1 cellular context compared by ENCODE assay signal in the genomic region with DNA sequence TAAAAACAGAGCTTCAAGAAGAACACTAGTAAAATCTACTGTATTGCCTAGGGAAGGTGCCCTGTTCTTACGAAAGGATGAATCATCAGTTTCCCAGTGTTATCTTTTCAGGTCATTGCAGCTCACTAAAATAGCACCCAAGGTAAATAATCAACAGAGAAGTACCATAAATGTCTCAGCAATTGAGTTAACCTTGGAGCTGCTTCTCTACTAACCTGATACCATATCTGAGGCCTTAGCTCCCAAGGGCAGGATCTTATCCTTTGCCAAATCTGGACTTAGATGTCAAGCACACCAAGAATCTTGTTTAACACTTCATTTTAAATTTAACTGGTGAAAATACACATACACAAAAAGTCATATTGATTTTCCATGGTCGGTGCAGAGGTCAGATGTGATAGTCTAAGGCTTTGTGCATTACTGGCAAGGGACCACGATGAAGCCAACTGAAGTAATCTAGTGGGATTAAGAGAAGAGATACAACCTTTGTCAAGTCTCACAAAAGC.
A peak's percentile ranks its signal among the peaks of the same experiment; 100 is the strongest.
TF ChIP-seq lines count a peak whose summit lies in the region.

No MANE protein-coding gene starts in this region.

TF ChIP-seq in HepG2, 621 proteins besides CTCF, POLR2A, EP300 and RAD21 (continued from another document and continues in another):
- TF ChIP-seq AHDC1 (CRISPR knock-in tag; IDR thresholded peaks at IDR 0.05; ENCODE audit: borderline replicate concordance) (peak; percentile 85; the same call in 1 of the 2 replicates), ZNF546 (CRISPR knock-in tag; conservative IDR thresholded peaks at IDR 0.05) (no peak), GFI1 (CRISPR knock-in tag; IDR thresholded peaks at IDR 0.05; ENCODE audit: borderline replicate concordance) (0 out of 2 replicates have a peak, but pooled peaks have one; percentile 39), JUND (CRISPR knock-in tag; IDR thresholded peaks at IDR 0.05) (peak; percentile 61; the same call in 1 of the 2 replicates), ARNT (IDR thresholded peaks at IDR 0.05) (no peak), ATAD3A (CRISPR knock-in tag; IDR thresholded peaks at IDR 0.05) (no peak), ZNF83 (CRISPR knock-in tag; IDR thresholded peaks at IDR 0.05; ENCODE audit: borderline replicate concordance) (no peak), MIXL1 (CRISPR knock-in tag; IDR thresholded peaks at IDR 0.05) (peak; percentile 54; the same call in 1 of the 2 replicates), NFIB (CRISPR knock-in tag; IDR thresholded peaks at IDR 0.05; ENCODE audit: borderline replicate concordance) (no peak), ATF3 (CRISPR knock-in tag; IDR thresholded peaks at IDR 0.05) (peak; percentile 86), ZNF563 (CRISPR knock-in tag; IDR thresholded peaks at IDR 0.05) (no peak), NFRKB (IDR thresholded peaks at IDR 0.05) (no peak), ZNF121 (CRISPR knock-in tag; IDR thresholded peaks at IDR 0.05) (0 out of 2 replicates have a peak, but pooled peaks have one; percentile 12), ZFY (CRISPR knock-in tag; IDR thresholded peaks at IDR 0.05) (0 out of 2 replicates have a peak, but pooled peaks have one; percentile 15), SRSF9 (IDR thresholded peaks at IDR 0.05; ENCODE audit: borderline replicate concordance, insufficient read depth, low read depth, low read length, poor library complexity, severe bottlenecking) (no peak), ISL2 (CRISPR knock-in tag; IDR thresholded peaks at IDR 0.05) (peak; percentile 80), ETV5 (CRISPR knock-in tag; IDR thresholded peaks at IDR 0.05; ENCODE audit: borderline replicate concordance) (no peak), HNF4A (CRISPR knock-in tag; IDR thresholded peaks at IDR 0.05) (peak; percentile 65; the same call in 1 of the 2 replicates), ZNF790 (CRISPR knock-in tag; IDR thresholded peaks at IDR 0.05; ENCODE audit: borderline replicate concordance) (no peak), ZNF503 (CRISPR knock-in tag; IDR thresholded peaks at IDR 0.05) (no peak; the same call in 1 of the 2 replicates), ZBTB37 (CRISPR knock-in tag; IDR thresholded peaks at IDR 0.05) (no peak), ZBTB3 (CRISPR knock-in tag; IDR thresholded peaks at IDR 0.05; ENCODE audit: borderline replicate concordance, low read depth) (no peak), HMG20A (CRISPR knock-in tag; IDR thresholded peaks at IDR 0.05; ENCODE audit: borderline replicate concordance) (peak; percentile 83; the same call in 1 of the 2 replicates), MAFG (CRISPR knock-in tag; IDR thresholded peaks at IDR 0.05) (peak; percentile 92), ZNF580 (CRISPR knock-in tag; IDR thresholded peaks at IDR 0.05; ENCODE audit: borderline replicate concordance, low read depth) (0 out of 2 replicates have a peak, but pooled peaks have one; percentile 29), FOXO1 (CRISPR knock-in tag; IDR thresholded peaks at IDR 0.05) (peak; percentile 33; the same call in 1 of the 2 replicates)
- TF ChIP-seq, protein P1, sequence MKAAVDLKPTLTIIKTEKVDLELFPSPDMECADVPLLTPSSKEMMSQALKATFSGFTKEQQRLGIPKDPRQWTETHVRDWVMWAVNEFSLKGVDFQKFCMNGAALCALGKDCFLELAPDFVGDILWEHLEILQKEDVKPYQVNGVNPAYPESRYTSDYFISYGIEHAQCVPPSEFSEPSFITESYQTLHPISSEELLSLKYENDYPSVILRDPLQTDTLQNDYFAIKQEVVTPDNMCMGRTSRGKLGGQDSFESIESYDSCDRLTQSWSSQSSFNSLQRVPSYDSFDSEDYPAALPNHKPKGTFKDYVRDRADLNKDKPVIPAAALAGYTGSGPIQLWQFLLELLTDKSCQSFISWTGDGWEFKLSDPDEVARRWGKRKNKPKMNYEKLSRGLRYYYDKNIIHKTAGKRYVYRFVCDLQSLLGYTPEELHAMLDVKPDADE (CRISPR knock-in tag; IDR thresholded peaks at IDR 0.05), result no peak
- TF ChIP-seq, protein P2, sequence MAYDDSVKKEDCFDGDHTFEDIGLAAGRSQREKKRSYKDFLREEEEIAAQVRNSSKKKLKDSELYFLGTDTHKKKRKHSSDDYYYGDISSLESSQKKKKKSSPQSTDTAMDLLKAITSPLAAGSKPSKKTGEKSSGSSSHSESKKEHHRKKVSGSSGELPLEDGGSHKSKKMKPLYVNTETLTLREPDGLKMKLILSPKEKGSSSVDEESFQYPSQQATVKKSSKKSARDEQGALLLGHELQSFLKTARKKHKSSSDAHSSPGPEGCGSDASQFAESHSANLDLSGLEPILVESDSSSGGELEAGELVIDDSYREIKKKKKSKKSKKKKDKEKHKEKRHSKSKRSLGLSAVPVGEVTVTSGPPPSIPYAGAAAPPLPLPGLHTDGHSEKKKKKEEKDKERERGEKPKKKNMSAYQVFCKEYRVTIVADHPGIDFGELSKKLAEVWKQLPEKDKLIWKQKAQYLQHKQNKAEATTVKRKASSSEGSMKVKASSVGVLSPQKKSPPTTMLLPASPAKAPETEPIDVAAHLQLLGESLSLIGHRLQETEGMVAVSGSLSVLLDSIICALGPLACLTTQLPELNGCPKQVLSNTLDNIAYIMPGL (CRISPR knock-in tag; IDR thresholded peaks at IDR 0.05; ENCODE audit: borderline replicate concordance in 1 of 2, low read depth in 1 of 2), result no peak
- TF ChIP-seq, protein P3, sequence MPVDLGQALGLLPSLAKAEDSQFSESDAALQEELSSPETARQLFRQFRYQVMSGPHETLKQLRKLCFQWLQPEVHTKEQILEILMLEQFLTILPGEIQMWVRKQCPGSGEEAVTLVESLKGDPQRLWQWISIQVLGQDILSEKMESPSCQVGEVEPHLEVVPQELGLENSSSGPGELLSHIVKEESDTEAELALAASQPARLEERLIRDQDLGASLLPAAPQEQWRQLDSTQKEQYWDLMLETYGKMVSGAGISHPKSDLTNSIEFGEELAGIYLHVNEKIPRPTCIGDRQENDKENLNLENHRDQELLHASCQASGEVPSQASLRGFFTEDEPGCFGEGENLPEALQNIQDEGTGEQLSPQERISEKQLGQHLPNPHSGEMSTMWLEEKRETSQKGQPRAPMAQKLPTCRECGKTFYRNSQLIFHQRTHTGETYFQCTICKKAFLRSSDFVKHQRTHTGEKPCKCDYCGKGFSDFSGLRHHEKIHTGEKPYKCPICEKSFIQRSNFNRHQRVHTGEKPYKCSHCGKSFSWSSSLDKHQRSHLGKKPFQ (CRISPR knock-in tag; IDR thresholded peaks at IDR 0.05; ENCODE audit: insufficient replicate concordance), result no peak
- TF ChIP-seq, protein P4, sequence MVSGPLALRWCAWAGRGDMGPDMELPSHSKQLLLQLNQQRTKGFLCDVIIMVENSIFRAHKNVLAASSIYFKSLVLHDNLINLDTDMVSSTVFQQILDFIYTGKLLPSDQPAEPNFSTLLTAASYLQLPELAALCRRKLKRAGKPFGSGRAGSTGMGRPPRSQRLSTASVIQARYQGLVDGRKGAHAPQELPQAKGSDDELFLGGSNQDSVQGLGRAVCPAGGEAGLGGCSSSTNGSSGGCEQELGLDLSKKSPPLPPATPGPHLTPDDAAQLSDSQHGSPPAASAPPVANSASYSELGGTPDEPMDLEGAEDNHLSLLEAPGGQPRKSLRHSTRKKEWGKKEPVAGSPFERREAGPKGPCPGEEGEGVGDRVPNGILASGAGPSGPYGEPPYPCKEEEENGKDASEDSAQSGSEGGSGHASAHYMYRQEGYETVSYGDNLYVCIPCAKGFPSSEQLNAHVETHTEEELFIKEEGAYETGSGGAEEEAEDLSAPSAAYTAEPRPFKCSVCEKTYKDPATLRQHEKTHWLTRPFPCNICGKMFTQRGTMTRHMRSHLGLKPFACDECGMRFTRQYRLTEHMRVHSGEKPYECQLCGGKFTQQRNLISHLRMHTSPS (CRISPR knock-in tag; IDR thresholded peaks at IDR 0.05; ENCODE audit: low read depth), result no peak
- TF ChIP-seq, protein P5, sequence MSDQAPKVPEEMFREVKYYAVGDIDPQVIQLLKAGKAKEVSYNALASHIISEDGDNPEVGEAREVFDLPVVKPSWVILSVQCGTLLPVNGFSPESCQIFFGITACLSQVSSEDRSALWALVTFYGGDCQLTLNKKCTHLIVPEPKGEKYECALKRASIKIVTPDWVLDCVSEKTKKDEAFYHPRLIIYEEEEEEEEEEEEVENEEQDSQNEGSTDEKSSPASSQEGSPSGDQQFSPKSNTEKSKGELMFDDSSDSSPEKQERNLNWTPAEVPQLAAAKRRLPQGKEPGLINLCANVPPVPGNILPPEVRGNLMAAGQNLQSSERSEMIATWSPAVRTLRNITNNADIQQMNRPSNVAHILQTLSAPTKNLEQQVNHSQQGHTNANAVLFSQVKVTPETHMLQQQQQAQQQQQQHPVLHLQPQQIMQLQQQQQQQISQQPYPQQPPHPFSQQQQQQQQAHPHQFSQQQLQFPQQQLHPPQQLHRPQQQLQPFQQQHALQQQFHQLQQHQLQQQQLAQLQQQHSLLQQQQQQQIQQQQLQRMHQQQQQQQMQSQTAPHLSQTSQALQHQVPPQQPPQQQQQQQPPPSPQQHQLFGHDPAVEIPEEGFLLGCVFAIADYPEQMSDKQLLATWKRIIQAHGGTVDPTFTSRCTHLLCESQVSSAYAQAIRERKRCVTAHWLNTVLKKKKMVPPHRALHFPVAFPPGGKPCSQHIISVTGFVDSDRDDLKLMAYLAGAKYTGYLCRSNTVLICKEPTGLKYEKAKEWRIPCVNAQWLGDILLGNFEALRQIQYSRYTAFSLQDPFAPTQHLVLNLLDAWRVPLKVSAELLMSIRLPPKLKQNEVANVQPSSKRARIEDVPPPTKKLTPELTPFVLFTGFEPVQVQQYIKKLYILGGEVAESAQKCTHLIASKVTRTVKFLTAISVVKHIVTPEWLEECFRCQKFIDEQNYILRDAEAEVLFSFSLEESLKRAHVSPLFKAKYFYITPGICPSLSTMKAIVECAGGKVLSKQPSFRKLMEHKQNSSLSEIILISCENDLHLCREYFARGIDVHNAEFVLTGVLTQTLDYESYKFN (CRISPR knock-in tag; conservative IDR thresholded peaks at IDR 0.05), result peak; percentile 79
